24 cellular contexts compared by ENCODE assay signal in genomic region chr3:45185052-45185451, GRCh38. TPM values are rescaled to one million over a fixed set of nuclear protein-coding genes. Genes with fewer than 3 reads are reported as not detected.
"Had no signal": no experiment of that assay in that cellular context is flagged by ENCODE, and none has a peak within 500 bp of the region (broad histone marks: within the 10 kb centered on the region; RNA-seq: fewer than 3 reads in every experiment).

No MANE protein-coding gene starts in this region.

- H3K9ac ChIP-seq: parathyroid adenoma had no signal

- H3K27ac ChIP-seq: coronary artery, foreskin keratinocyte, hepatocyte, parathyroid adenoma, prostate gland, stomach, upper lobe of right lung, vagina had no signal

- H3K9me3 ChIP-seq: mucosa of descending colon, prostate gland, stomach, upper lobe of right lung, vagina had no signal

- H3K4me3 ChIP-seq: coronary artery, hepatocyte, mucosa of descending colon, prostate gland, skin epidermis, stomach, upper lobe of right lung, vagina had no signal

- DNase-seq: effector CD4-positive, alpha-beta T cell; endodermal cell; erythroblast; foreskin keratinocyte; head of caudate nucleus; left colon; left ventricle myocardium superior; mucosa of descending colon; naive thymus-derived CD8-positive, alpha-beta T cell; occipital lobe; retina; stimulated activated CD4-positive, alpha-beta T cell treated with anti-CD3 and anti-CD28 coated beads, Interleukin-12 subunit alpha, Interleukin-12 subunit beta, amount 100 ng/mL, for 4 hours; stimulated activated naive CD4-positive, alpha-beta T cell; stomach; substantia nigra; upper lobe of right lung had no signal

- H3K4me1 ChIP-seq: prostate gland, upper lobe of right lung had no signal

- H3K27me3 ChIP-seq: foreskin keratinocyte, hepatocyte, stomach, upper lobe of right lung, vagina had no signal

- H3K36me3 ChIP-seq: prostate gland, stomach, upper lobe of right lung, vagina had no signal

- ATAC-seq: foreskin keratinocyte; left colon; left ventricle myocardium superior; mucosa of descending colon; naive thymus-derived CD8-positive, alpha-beta T cell; sciatic nerve; upper lobe of right lung had no signal

- H3K4me2 ChIP-seq: hepatocyte had no signal

- H2AFZ ChIP-seq: hepatocyte, parathyroid adenoma had no signal

RNA-seq across cellular contexts. Expression of gene CDCP1, which starts 38.9 kb away (rescaled TPM):
- total RNA-seq: naive thymus-derived CD8-positive, alpha-beta T cell; neural crest cell had no signal

RNA-seq across cellular contexts. Expression of gene TMEM158, which starts 41.0 kb away (rescaled TPM):
- polyA plus RNA-seq: naive thymus-derived CD8-positive, alpha-beta T cell had no signal
